In the genomic region with DNA sequence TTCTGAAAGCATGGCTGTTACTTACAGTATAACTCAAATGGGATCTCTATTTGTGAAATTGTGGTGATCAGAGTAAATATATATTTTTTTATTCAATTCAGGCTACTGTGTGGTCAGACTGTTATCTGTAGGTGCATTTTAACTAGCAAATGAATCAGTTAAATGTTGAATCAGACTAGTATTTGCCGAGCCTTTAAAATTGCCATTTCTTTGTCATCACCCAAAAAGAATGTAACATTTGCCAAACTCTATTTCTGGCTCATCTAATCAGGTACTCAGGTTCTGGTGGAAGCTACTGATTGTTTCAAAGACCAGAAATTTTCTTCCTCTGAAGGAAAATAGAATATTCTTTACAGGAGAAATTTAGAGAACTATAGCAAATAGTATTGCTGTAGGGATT, we compare ENCODE assay signal across 1 cellular context.
TF ChIP-seq lines count a peak whose summit lies in the region.

No MANE protein-coding gene starts in this region.

TF ChIP-seq in A549, 52 proteins besides CTCF, POLR2A, EP300 and RAD21:
- TF ChIP-seq NFE2L2 (conservative IDR thresholded peaks at IDR 0.05; ENCODE audit: low read length) (no peak), CHD4 (IDR thresholded peaks at IDR 0.05; ENCODE audit: borderline replicate concordance) (no peak), EHF (CRISPR knock-in tag; IDR thresholded peaks at IDR 0.05) (no peak), HDAC2 (IDR thresholded peaks at IDR 0.05) (no peak), HOXA7 (CRISPR knock-in tag; IDR thresholded peaks at IDR 0.05) (no peak), HEYL (CRISPR knock-in tag; IDR thresholded peaks at IDR 0.05) (no peak), RCOR1 (IDR thresholded peaks at IDR 0.05; ENCODE audit: low read depth, low read length) (no peak), ESRRA (IDR thresholded peaks at IDR 0.05; ENCODE audit: borderline replicate concordance, low read length) (no peak)
- TF ChIP-seq, protein P1, sequence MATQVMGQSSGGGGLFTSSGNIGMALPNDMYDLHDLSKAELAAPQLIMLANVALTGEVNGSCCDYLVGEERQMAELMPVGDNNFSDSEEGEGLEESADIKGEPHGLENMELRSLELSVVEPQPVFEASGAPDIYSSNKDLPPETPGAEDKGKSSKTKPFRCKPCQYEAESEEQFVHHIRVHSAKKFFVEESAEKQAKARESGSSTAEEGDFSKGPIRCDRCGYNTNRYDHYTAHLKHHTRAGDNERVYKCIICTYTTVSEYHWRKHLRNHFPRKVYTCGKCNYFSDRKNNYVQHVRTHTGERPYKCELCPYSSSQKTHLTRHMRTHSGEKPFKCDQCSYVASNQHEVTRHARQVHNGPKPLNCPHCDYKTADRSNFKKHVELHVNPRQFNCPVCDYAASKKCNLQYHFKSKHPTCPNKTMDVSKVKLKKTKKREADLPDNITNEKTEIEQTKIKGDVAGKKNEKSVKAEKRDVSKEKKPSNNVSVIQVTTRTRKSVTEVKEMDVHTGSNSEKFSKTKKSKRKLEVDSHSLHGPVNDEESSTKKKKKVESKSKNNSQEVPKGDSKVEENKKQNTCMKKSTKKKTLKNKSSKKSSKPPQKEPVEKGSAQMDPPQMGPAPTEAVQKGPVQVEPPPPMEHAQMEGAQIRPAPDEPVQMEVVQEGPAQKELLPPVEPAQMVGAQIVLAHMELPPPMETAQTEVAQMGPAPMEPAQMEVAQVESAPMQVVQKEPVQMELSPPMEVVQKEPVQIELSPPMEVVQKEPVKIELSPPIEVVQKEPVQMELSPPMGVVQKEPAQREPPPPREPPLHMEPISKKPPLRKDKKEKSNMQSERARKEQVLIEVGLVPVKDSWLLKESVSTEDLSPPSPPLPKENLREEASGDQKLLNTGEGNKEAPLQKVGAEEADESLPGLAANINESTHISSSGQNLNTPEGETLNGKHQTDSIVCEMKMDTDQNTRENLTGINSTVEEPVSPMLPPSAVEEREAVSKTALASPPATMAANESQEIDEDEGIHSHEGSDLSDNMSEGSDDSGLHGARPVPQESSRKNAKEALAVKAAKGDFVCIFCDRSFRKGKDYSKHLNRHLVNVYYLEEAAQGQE (IDR thresholded peaks at IDR 0.05) = no peak
- TF ChIP-seq, protein P2, sequence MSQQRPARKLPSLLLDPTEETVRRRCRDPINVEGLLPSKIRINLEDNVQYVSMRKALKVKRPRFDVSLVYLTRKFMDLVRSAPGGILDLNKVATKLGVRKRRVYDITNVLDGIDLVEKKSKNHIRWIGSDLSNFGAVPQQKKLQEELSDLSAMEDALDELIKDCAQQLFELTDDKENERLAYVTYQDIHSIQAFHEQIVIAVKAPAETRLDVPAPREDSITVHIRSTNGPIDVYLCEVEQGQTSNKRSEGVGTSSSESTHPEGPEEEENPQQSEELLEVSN (IDR thresholded peaks at IDR 0.05; ENCODE audit: borderline replicate concordance, low read depth) = no peak
